ENCODE assay signal across 1 cellular context in the genomic region with DNA sequence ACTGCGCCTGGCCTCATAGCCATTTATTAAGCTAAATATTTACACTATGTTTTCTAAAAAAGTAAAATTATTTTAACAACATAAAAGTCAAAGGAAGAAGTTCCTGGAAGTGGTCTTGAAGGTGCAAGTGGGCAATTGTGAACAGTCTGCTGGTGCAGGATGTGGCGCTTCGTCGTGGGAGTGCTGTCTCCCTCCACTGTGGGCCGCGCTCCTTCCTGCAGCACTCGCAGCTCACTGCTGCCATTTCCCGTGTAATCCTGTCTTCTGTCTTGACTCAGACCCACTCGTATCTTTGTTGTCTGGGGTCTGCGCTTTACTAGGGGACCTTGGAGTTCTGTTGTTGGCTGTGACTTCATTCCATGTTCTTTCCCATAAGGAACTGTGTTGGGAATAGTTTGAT.
TF ChIP-seq lines count a peak whose summit lies in the region.

No MANE protein-coding gene starts in this region.

TF ChIP-seq in SK-N-SH treated with all-trans-retinoic acid at 6 μM for 48 hours, 23 proteins besides CTCF, POLR2A, EP300 and RAD21 (continued from another document):
- TF ChIP-seq, protein P1, sequence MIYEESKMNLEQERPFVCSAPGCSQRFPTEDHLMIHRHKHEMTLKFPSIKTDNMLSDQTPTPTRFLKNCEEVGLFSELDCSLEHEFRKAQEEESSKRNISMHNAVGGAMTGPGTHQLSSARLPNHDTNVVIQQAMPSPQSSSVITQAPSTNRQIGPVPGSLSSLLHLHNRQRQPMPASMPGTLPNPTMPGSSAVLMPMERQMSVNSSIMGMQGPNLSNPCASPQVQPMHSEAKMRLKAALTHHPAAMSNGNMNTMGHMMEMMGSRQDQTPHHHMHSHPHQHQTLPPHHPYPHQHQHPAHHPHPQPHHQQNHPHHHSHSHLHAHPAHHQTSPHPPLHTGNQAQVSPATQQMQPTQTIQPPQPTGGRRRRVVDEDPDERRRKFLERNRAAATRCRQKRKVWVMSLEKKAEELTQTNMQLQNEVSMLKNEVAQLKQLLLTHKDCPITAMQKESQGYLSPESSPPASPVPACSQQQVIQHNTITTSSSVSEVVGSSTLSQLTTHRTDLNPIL (CRISPR knock-in tag; IDR thresholded peaks at IDR 0.05; ENCODE audit: low read depth): no peak
- TF ChIP-seq ESRRG (CRISPR knock-in tag; IDR thresholded peaks at IDR 0.05) (no peak), TOX (CRISPR knock-in tag; IDR thresholded peaks at IDR 0.05; ENCODE audit: borderline replicate concordance) (no peak), ZNF8 (CRISPR knock-in tag; IDR thresholded peaks at IDR 0.05) (no peak), PPARA (CRISPR knock-in tag; IDR thresholded peaks at IDR 0.05; ENCODE audit: borderline replicate concordance) (no peak), GLIS3 (CRISPR knock-in tag; IDR thresholded peaks at IDR 0.05) (no peak), BACH2 (CRISPR knock-in tag; IDR thresholded peaks at IDR 0.05; ENCODE audit: borderline replicate concordance) (no peak), SNAI2 (CRISPR knock-in tag; IDR thresholded peaks at IDR 0.05) (no peak)
- TF ChIP-seq, protein P2, sequence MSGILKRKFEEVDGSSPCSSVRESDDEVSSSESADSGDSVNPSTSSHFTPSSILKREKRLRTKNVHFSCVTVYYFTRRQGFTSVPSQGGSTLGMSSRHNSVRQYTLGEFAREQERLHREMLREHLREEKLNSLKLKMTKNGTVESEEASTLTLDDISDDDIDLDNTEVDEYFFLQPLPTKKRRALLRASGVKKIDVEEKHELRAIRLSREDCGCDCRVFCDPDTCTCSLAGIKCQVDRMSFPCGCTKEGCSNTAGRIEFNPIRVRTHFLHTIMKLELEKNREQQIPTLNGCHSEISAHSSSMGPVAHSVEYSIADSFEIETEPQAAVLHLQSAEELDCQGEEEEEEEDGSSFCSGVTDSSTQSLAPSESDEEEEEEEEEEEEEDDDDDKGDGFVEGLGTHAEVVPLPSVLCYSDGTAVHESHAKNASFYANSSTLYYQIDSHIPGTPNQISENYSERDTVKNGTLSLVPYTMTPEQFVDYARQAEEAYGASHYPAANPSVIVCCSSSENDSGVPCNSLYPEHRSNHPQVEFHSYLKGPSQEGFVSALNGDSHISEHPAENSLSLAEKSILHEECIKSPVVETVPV (CRISPR knock-in tag; IDR thresholded peaks at IDR 0.05): no peak
- TF ChIP-seq, protein P3, sequence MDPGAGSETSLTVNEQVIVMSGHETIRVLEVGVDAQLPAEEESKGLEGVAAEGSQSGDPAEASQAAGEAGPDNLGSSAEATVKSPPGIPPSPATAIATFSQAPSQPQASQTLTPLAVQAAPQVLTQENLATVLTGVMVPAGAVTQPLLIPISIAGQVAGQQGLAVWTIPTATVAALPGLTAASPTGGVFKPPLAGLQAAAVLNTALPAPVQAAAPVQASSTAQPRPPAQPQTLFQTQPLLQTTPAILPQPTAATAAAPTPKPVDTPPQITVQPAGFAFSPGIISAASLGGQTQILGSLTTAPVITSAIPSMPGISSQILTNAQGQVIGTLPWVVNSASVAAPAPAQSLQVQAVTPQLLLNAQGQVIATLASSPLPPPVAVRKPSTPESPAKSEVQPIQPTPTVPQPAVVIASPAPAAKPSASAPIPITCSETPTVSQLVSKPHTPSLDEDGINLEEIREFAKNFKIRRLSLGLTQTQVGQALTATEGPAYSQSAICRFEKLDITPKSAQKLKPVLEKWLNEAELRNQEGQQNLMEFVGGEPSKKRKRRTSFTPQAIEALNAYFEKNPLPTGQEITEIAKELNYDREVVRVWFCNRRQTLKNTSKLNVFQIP (CRISPR knock-in tag; IDR thresholded peaks at IDR 0.05; ENCODE audit: borderline replicate concordance, low read depth): no peak
TF ChIP-seq in SK-N-SH treated with all-trans-retinoic acid at 6 μM for 48 hours: peak in this region for 0.
